In genomic region chr16:1863681-1864460, GRCh38 we compare ENCODE assay signal across 8 cellular contexts. TPM values are rescaled to one million over a fixed set of nuclear protein-coding genes. Genes with fewer than 3 reads are reported as not detected.
A peak's percentile ranks its signal among the peaks of the same experiment; 100 is the strongest.
DNase-seq lines count a peak whose midpoint lies in the region; ATAC-seq, FAIRE-seq and TF ChIP-seq lines count a peak whose summit lies in the region.

No MANE protein-coding gene starts in this region.

- H3K36me3 Mint-ChIP-seq in stimulated activated memory B cell treated with anti-CD40 and anti-IgM and Interleukin-4, amounts not matched to agents 10 μg/mL and 1 μg/mL and 100 μg/mL, for 72 hours: no peaks in the 10 kb centered on the region

- no peak for ATAC-seq in GM21515 (IDR thresholded peaks at IDR 0.05; ENCODE audit: unreplicated experiment)
- ATAC-seq in stimulated activated memory B cell treated with anti-CD40 and anti-IgM and Interleukin-4, amounts not matched to agents 10 μg/mL and 1 μg/mL and 100 μg/mL, for 72 hours: no peak

- H3K9me3 Mint-ChIP-seq in stimulated activated memory B cell treated with anti-CD40 and anti-IgM and Interleukin-4, amounts not matched to agents 10 μg/mL and 1 μg/mL and 100 μg/mL, for 72 hours: no peaks in the 10 kb centered on the region

- intact Hi-C loops in dorsolateral prefrontal cortex (cut with DNase I): loop anchor here (5.0 kb wide), 1 partner anchor 63 kb away; no protein-coding TSS in a partner anchor

- no peaks in the 10 kb centered on the region for H3K4me1 ChIP-seq in neutrophil (ENCODE audit: control insufficient read depth in 1 of 2, insufficient read depth in 1 of 2, low read depth in 1 of 2, low read length in 1 of 2)

- no peak overlapping the region for H3K27ac Mint-ChIP-seq in stimulated activated memory B cell treated with anti-CD40 and anti-IgM and Interleukin-4, amounts not matched to agents 10 μg/mL and 1 μg/mL and 100 μg/mL, for 72 hours

- no peak overlapping the region for H3K4me3 Mint-ChIP-seq in stimulated activated memory B cell treated with anti-CD40 and anti-IgM and Interleukin-4, amounts not matched to agents 10 μg/mL and 1 μg/mL and 100 μg/mL, for 72 hours

- TF ChIP-seq POLR2A in GM12892 (IDR thresholded peaks at IDR 0.05; ENCODE audit: low read depth, low read length): no peak

- DNase-seq in NCI-H82 (lab: John Stamatoyannopoulos, UW): peak; percentile 38
- DNase-seq in NCI-H82 treated with DMSO at 0.1 percent for 48 hours (lab: John Stamatoyannopoulos, UW; ENCODE audit: unreplicated experiment): no peak
- peak; percentile 48 for DNase-seq in NCI-H345 (lab: John Stamatoyannopoulos, UW)
- DNase-seq in dorsolateral prefrontal cortex: no peak
- DNase-seq in GM12892 (ENCODE audit: insufficient read length): no peak

- no peaks in the 10 kb centered on the region for H3K9me3 ChIP-seq in neutrophil

- H3K4me1 Mint-ChIP-seq in stimulated activated memory B cell treated with anti-CD40 and anti-IgM and Interleukin-4, amounts not matched to agents 10 μg/mL and 1 μg/mL and 100 μg/mL, for 72 hours: no peaks in the 10 kb centered on the region

- FAIRE-seq in GM12892 (lab: Jason Lieb, UNC): no peak

- TF ChIP-seq CTCF in dorsolateral prefrontal cortex (IDR thresholded peaks at IDR 0.05 in 54 of 56, conservative IDR thresholded peaks at IDR 0.05 in 2 of 56; ENCODE audit: low read depth in 1 of 56, partially characterized antibody in 56 of 56): peak; percentile 51 to 79 (median 64)
- TF ChIP-seq CTCF in neutrophil (IDR thresholded peaks at IDR 0.05): peak; percentile 21

- no peak overlapping the region for H3K27ac ChIP-seq in dorsolateral prefrontal cortex
- no peak overlapping the region for H3K27ac ChIP-seq in neutrophil

- H3K36me3 ChIP-seq in neutrophil: no peaks in the 10 kb centered on the region

- peaks cover 23% of the 10 kb centered on the region for H3K27me3 Mint-ChIP-seq in stimulated activated memory B cell treated with anti-CD40 and anti-IgM and Interleukin-4, amounts not matched to agents 10 μg/mL and 1 μg/mL and 100 μg/mL, for 72 hours

- H3K27me3 ChIP-seq in dorsolateral prefrontal cortex (peaks cover 0 to 18% (median 0%) of the 10 kb centered on the region in 45 donors), neutrophil (peaks cover 86% of the 10 kb centered on the region)

- H3K4me3 ChIP-seq in dorsolateral prefrontal cortex (peak overlapping the region in 1 of 59 donors; percentile 23), neutrophil (ENCODE audit: low read depth in 1 of 2, low read length in 1 of 2) (no peak overlapping the region)

RNA-seq across cellular contexts. Expression of gene MEIOB, which starts 8.1 kb away (rescaled TPM):
- total RNA-seq in dorsolateral prefrontal cortex: 1 to 10 TPM in 17 of 120 experiments, under 1 TPM in 37, not detected in 66; 0.25 to 2.3 (median 0.82) TPM
- 0.32 TPM for polyA plus RNA-seq in GM12892 (2012; ENCODE audit: missing spikeins)

RNA-seq across cellular contexts. Expression of gene FAHD1, which starts 36.9 kb away (rescaled TPM):
- 10 to 100 TPM; 13.0 to 36.9 (median 23.5) TPM for total RNA-seq in dorsolateral prefrontal cortex
- 8.6 TPM for polyA plus RNA-seq in GM12892 (2012; ENCODE audit: missing spikeins)

RNA-seq across cellular contexts. Expression of gene HAGH, which starts 37.2 kb away (rescaled TPM):
- 100 to 1,000 TPM in 118 of 120 experiments, 10 to 100 TPM in 2; 85.9 to 195 (median 142) TPM for total RNA-seq in dorsolateral prefrontal cortex
- 13.9 TPM for polyA plus RNA-seq in GM12892 (2012; ENCODE audit: missing spikeins)

RNA-seq across cellular contexts. Expression of gene HS3ST6, which starts 54.3 kb away (rescaled TPM):
- total RNA-seq in dorsolateral prefrontal cortex: not detected
- not detected for polyA plus RNA-seq in GM12892 (2012; ENCODE audit: missing spikeins)

Comparison
In these comparisons a context has a peak if more than half of its experiments do, and no peak if none do; other contexts are left out.
1. DNase-seq: peak in NCI-H82 (single experiment) and NCI-H345 (single experiment); none in NCI-H82 treated with DMSO at 0.1 percent for 48 hours (single experiment), dorsolateral prefrontal cortex (0 of 10) and GM12892 (single experiment).